In the genomic region with DNA sequence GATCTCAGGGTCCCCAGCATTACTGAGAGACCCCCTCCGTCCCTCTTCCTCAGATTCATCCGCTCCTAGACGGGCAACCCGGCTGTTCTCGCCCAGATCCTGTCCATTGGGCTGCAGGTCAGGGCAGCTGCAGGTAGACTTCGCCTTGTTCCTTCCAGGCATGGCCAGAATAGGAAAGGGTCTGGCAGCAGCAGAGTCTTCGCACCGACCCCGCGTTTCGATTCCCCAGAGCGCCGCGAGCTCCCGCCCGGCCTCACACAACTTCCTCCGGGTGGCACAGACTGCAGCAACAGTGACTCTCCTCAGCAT, we compare ENCODE assay signal across 9 cellular contexts. TPM values are rescaled to one million over a fixed set of nuclear protein-coding genes. Genes with fewer than 3 reads are reported as not detected.
DNase-seq lines count a peak whose midpoint lies in the region; ATAC-seq and TF ChIP-seq lines count a peak whose summit lies in the region.
"Had no signal": no experiment of that assay in that cellular context is flagged by ENCODE, and none has a peak within 500 bp of the region (broad histone marks: within the 10 kb centered on the region; RNA-seq: fewer than 3 reads in every experiment).

No MANE protein-coding gene starts in this region.

- no peak for TF ChIP-seq CTCF in esophagus squamous epithelium (IDR thresholded peaks at IDR 0.05)
- TF ChIP-seq CTCF in natural killer cell (IDR thresholded peaks at IDR 0.05): no peak

- no peak overlapping the region for H3K27ac Mint-ChIP-seq in natural killer cell
- H3K27ac Mint-ChIP-seq: activated B cell treated with CpG ODN at 0.5 μM for 24 hours had no signal

- H3K9me3 ChIP-seq in esophagus squamous epithelium: no peaks in the 10 kb centered on the region

- ATAC-seq in GM19397 (IDR thresholded peaks at IDR 0.05; ENCODE audit: unreplicated experiment) (peak; percentile 29), HG03575 (IDR thresholded peaks at IDR 0.05; ENCODE audit: extremely low read depth, insufficient number of reproducible peaks, low FRiP score, unreplicated experiment) (peak; percentile 6), natural killer cell (no peak)

- H3K36me3 ChIP-seq in esophagus squamous epithelium: peaks cover 0 to 11% (median 0%) of the 10 kb centered on the region in 3 donors

- H3K27me3 Mint-ChIP-seq in natural killer cell (ENCODE audit: low read depth in 2 of 2): peaks cover 17 to 26% of the 10 kb centered on the region in 2 donors
- H3K27me3 Mint-ChIP-seq: activated B cell treated with CpG ODN at 0.5 μM for 24 hours had no signal

- H3K4me3 ChIP-seq in esophagus squamous epithelium (peak overlapping the region; percentile 79 to 93 (median 88)), skin epidermis (peak overlapping the region; percentile 58 to 96 (median 83))

- peak overlapping the region; percentile 97 to 99 (median 98) for H3K27ac ChIP-seq in esophagus squamous epithelium
- peak overlapping the region; percentile 84 to 100 (median 98) for H3K27ac ChIP-seq in skin epidermis

- WGBS in esophagus squamous epithelium, 2 donors: 0% methylated on average over 5 to 12 of the region's 17 CpGs

- intact Hi-C loops in esophagus squamous epithelium (cut with DNase I): no loop called here
- intact Hi-C loops in posterior vena cava (cut with DNase I): no loop called here
- intact Hi-C loops in natural killer cell (cut with micrococcal nuclease): loop anchor here (1.0 to 5.0 kb wide), 3 partner anchors 15 to 149 kb away; no protein-coding TSS in a partner anchor

- no peaks in the 10 kb centered on the region for H3K9me3 Mint-ChIP-seq in natural killer cell
- H3K9me3 Mint-ChIP-seq: activated B cell treated with CpG ODN at 0.5 μM for 24 hours had no signal

- H3K27me3 ChIP-seq in esophagus squamous epithelium: peaks cover 0 to 24% (median 0%) of the 10 kb centered on the region in 4 donors

- peaks cover 11 to 54% (median 34%) of the 10 kb centered on the region in 3 donors for H3K4me1 ChIP-seq in esophagus squamous epithelium

- DNase-seq in esophagus squamous epithelium (lab: John Stamatoyannopoulos, UW) (no peak), posterior vena cava (ENCODE audit: low spot score) (no peak), natural killer cell (no peak)
- DNase-seq in stimulated activated naive CD4-positive, alpha-beta T cell (lab: John Stamatoyannopoulos, UW): no peak
- DNase-seq in activated CD4-positive, CD25-positive, alpha-beta regulatory T cell treated with anti-CD3 and anti-CD28 coated beads, Interleukin-2, amount 50 U/mL, for 72 hours: no peak

- H3K4me1 Mint-ChIP-seq in natural killer cell: peaks cover 10 to 19% of the 10 kb centered on the region in 2 donors

- H3K36me3 Mint-ChIP-seq in natural killer cell: no peaks in the 10 kb centered on the region

- no peak for TF ChIP-seq POLR2A in esophagus squamous epithelium (IDR thresholded peaks at IDR 0.05)

- no peak overlapping the region for H3K4me3 Mint-ChIP-seq in natural killer cell
- H3K4me3 Mint-ChIP-seq: activated B cell treated with CpG ODN at 0.5 μM for 24 hours had no signal

RNA-seq across cellular contexts. Expression of a gene that starts 0.3 kb away (rescaled TPM):
- 10 to 100 TPM; 35.1 to 83.7 (median 64.1) TPM for total RNA-seq in esophagus squamous epithelium
- 100 to 1,000 TPM in 1 of 2 donors, 10 to 100 TPM in 1; 88.0 to 108 TPM for total RNA-seq in posterior vena cava
- total RNA-seq in natural killer cell: 100 to 1,000 TPM; 122 to 165 (median 145) TPM

Comparison
In these comparisons a context has a peak if more than half of its experiments do, and no peak if none do; other contexts are left out.
1. ATAC-seq: peak in GM19397 (single experiment) and HG03575 (single experiment); none in natural killer cell (0 of 3).